ENCODE assay signal across 21 cellular contexts in genomic region chr9:136690841-136691261, GRCh38. TPM values are rescaled to one million over a fixed set of nuclear protein-coding genes. Genes with fewer than 3 reads are reported as not detected.
DNase-seq lines count a peak whose midpoint lies in the region; ATAC-seq and TF ChIP-seq lines count a peak whose summit lies in the region.
"Had no signal": no experiment of that assay in that cellular context is flagged by ENCODE, and none has a peak within 500 bp of the region (broad histone marks: within the 10 kb centered on the region; RNA-seq: fewer than 3 reads in every experiment).

No MANE protein-coding gene starts in this region.

- ATAC-seq in body of pancreas (no peak), GM21619 (IDR thresholded peaks at IDR 0.05; ENCODE audit: unreplicated experiment) (no peak), GM21367 (IDR thresholded peaks at IDR 0.05; ENCODE audit: unreplicated experiment) (no peak)

- peaks cover 2% of the 10 kb centered on the region for H3K79me2 ChIP-seq in osteoblast (ENCODE audit: insufficient read depth, low read length)

- H3K27ac ChIP-seq in body of pancreas = peak overlapping the region; percentile 88 to 98 (median 96)
- H3K27ac ChIP-seq in right atrium auricular region = peak overlapping the region; percentile 84 to 95
- peak overlapping the region; percentile 94 for H3K27ac ChIP-seq in skeletal muscle tissue (ENCODE audit: low read depth, low read length)
- H3K27ac ChIP-seq in WERI-Rb-1 = no peak overlapping the region
- no peak overlapping the region for H3K27ac ChIP-seq in osteoblast (ENCODE audit: low read depth, low read length)
- H3K27ac ChIP-seq: suprapubic skin had no signal

- H3K9me3 ChIP-seq in body of pancreas = no peaks in the 10 kb centered on the region
- no peaks in the 10 kb centered on the region for H3K9me3 ChIP-seq in right atrium auricular region
- no peaks in the 10 kb centered on the region for H3K9me3 ChIP-seq in skeletal muscle tissue (ENCODE audit: control insufficient read depth in 3 of 3, low read length in 3 of 3)
- H3K9me3 ChIP-seq in WERI-Rb-1 (ENCODE audit: severe bottlenecking) = no peaks in the 10 kb centered on the region
- no peaks in the 10 kb centered on the region for H3K9me3 ChIP-seq in osteoblast (ENCODE audit: low read depth, low read length)
- H3K9me3 ChIP-seq: BE2C, suprapubic skin had no signal

- H3K4me2 ChIP-seq in osteoblast (ENCODE audit: insufficient read depth, low read length) = no peak overlapping the region

- H3K36me3 ChIP-seq in body of pancreas (replicated peaks in 1 of 2; ENCODE audit: insufficient read depth in 1 of 2, low read depth in 2 of 2) (no peaks in the 10 kb centered on the region), right atrium auricular region (no peaks in the 10 kb centered on the region), skeletal muscle tissue (ENCODE audit: control insufficient read depth in 3 of 3, insufficient read depth in 3 of 3, low read length in 3 of 3) (no peaks in the 10 kb centered on the region), WERI-Rb-1 (no peaks in the 10 kb centered on the region; the same call in 1 of the 2 replicates), osteoblast (ENCODE audit: insufficient read depth, low read length) (no peaks in the 10 kb centered on the region)
- H3K36me3 ChIP-seq: BE2C, suprapubic skin had no signal

- intact Hi-C loops in body of pancreas (cut with DNase I) = no loop called here

- H3K27me3 ChIP-seq in body of pancreas (no peaks in the 10 kb centered on the region), right atrium auricular region (no peaks in the 10 kb centered on the region), skeletal muscle tissue (ENCODE audit: control insufficient read depth in 3 of 3, insufficient read depth in 3 of 3, low read length in 3 of 3) (peaks cover 0 to 5% (median 0%) of the 10 kb centered on the region in 3 donors), WERI-Rb-1 (ENCODE audit: insufficient read depth, low read depth, severe bottlenecking) (no peaks in the 10 kb centered on the region), osteoblast (ENCODE audit: insufficient read depth, low read length) (no peaks in the 10 kb centered on the region)
- H3K27me3 ChIP-seq: BE2C, suprapubic skin had no signal

- H2AFZ ChIP-seq in osteoblast (ENCODE audit: low read length) = no peak overlapping the region

- TF ChIP-seq CTCF in body of pancreas (IDR thresholded peaks at IDR 0.05) (no peak), right atrium auricular region (IDR thresholded peaks at IDR 0.05) (no peak), WERI-Rb-1 (IDR thresholded peaks at IDR 0.05; ENCODE audit: low read depth, low read length) (no peak), osteoblast (IDR thresholded peaks at IDR 0.05; ENCODE audit: extremely low read depth, low read depth, low read length) (no peak)

- H4K20me1 ChIP-seq in osteoblast (ENCODE audit: insufficient read depth, low read length) = peaks cover 3% of the 10 kb centered on the region

- DNase-seq in NCI-H1092 (lab: John Stamatoyannopoulos, UW) = peak; percentile 58
- DNase-seq in body of pancreas = peak; percentile 76 to 93 (median 90)
- DNase-seq in right atrium auricular region (ENCODE audit: low spot score) = no peak
- no peak for DNase-seq in WERI-Rb-1
- DNase-seq in osteoblast (ENCODE audit: insufficient read length, low spot score, missing footprints) = no peak
- DNase-seq: activated B cell treated with CpG ODN at 0.5 μM for 24 hours; activated effector memory CD4-positive, alpha-beta T cell treated with anti-CD3 and anti-CD28 coated beads, Interleukin-2, amount 50 U/mL, for 16 hours; aorta; BE2C; dermis blood vessel endothelial cell; H7; kidney glomerular epithelial cell; MM.1S; T-helper 1 cell had no signal

- peaks cover 90% of the 10 kb centered on the region for H3K4me1 ChIP-seq in body of pancreas
- H3K4me1 ChIP-seq in right atrium auricular region = peaks cover 0 to 70% of the 10 kb centered on the region in 2 donors
- peaks cover 29 to 52% (median 50%) of the 10 kb centered on the region in 3 donors for H3K4me1 ChIP-seq in skeletal muscle tissue (ENCODE audit: control insufficient read depth in 3 of 3, insufficient read depth in 3 of 3, low read length in 3 of 3)
- peaks cover 3% of the 10 kb centered on the region for H3K4me1 ChIP-seq in osteoblast (ENCODE audit: insufficient read depth, low read length)

- 12 to 16% methylated on average over 5 to 14 of the region's 14 CpGs for WGBS in body of pancreas, 2 donors

- H3K4me3 ChIP-seq in body of pancreas (no peak overlapping the region), right atrium auricular region (no peak overlapping the region), skeletal muscle tissue (ENCODE audit: low read length in 3 of 3) (peak overlapping the region in 2 of 3 donors; percentile 22 to 39), WERI-Rb-1 (ENCODE audit: low read depth, low read length) (no peak overlapping the region), osteoblast (ENCODE audit: insufficient read depth, low read length) (no peak overlapping the region)
- H3K4me3 ChIP-seq: suprapubic skin had no signal

- peak overlapping the region; percentile 30 to 82 (median 66) for H3K9ac ChIP-seq in skeletal muscle tissue (ENCODE audit: low read depth in 1 of 3, low read length in 3 of 3)

- no peak for TF ChIP-seq POLR2A in body of pancreas (IDR thresholded peaks at IDR 0.05)

RNA-seq across cellular contexts. Expression of gene AGPAT2, which starts 3.6 kb away (rescaled TPM):
- total RNA-seq in body of pancreas (100 to 1,000 TPM in 1 of 2 donors, 10 to 100 TPM in 1; 94.2 to 275 TPM), right atrium auricular region (10 to 100 TPM; 71.9 to 81.9 TPM), skeletal muscle tissue (27.1 TPM), osteoblast (26.5 and 30.0 TPM in 2 replicates)

RNA-seq across cellular contexts. Expression of gene DIPK1B, which starts 21.5 kb away (rescaled TPM):
- total RNA-seq in body of pancreas (10 to 100 TPM in 1 of 2 donors, 1 to 10 TPM in 1; 2.0 to 25.7 TPM), right atrium auricular region (10 to 100 TPM; 45.1 to 45.7 TPM), skeletal muscle tissue (11.0 TPM), osteoblast (not detected in 2 replicates)
- total RNA-seq: activated CD8-positive, alpha-beta memory T cell treated with anti-CD3 and anti-CD28 coated beads for 36 hours had no signal

RNA-seq across cellular contexts. Expression of gene EGFL7, which starts 28.1 kb away (rescaled TPM):
- total RNA-seq in body of pancreas (10 to 100 TPM; 14.8 to 47.0 TPM), right atrium auricular region (100 to 1,000 TPM; 114 to 120 TPM), skeletal muscle tissue (51.7 TPM), osteoblast (3.3 and 6.2 TPM in 2 replicates)
- total RNA-seq: activated B cell treated with CpG ODN at 0.5 μM for 24 hours had no signal

RNA-seq across cellular contexts. Expression of gene LCN10, which starts 51.9 kb away (rescaled TPM):
- total RNA-seq in body of pancreas (1 to 10 TPM in 1 of 2 donors, under 1 TPM in 1; 0.78 to 4.6 TPM), right atrium auricular region (1 to 10 TPM; 4.5 to 8.8 TPM), skeletal muscle tissue (2.1 TPM), osteoblast (not detected in 2 replicates)
- total RNA-seq: Daoy, dermis blood vessel endothelial cell, epithelial cell of proximal tubule had no signal

RNA-seq across cellular contexts. Expression of gene LCN6, which starts 57.5 kb away (rescaled TPM):
- total RNA-seq in body of pancreas (not detected), right atrium auricular region (1 to 10 TPM; 6.4 to 9.3 TPM), skeletal muscle tissue (not detected), osteoblast (not detected in 2 replicates)
- total RNA-seq: activated B cell treated with CpG ODN at 0.5 μM for 24 hours; activated CD8-positive, alpha-beta memory T cell treated with anti-CD3 and anti-CD28 coated beads for 36 hours; Daoy; epithelial cell of proximal tubule; H7 had no signal

Comparison
In these comparisons a context has a peak if more than half of its experiments do, and no peak if none do; other contexts are left out.
1. DNase-seq: peak in NCI-H1092 (single experiment) and body of pancreas (4 of 4); none in right atrium auricular region (single experiment), WERI-Rb-1 (single experiment) and osteoblast (single experiment).
2. H3K27ac ChIP-seq: peak in body of pancreas (4 of 4), right atrium auricular region (2 of 2) and skeletal muscle tissue (single experiment); none in WERI-Rb-1 (single experiment) and osteoblast (single experiment).
3. H3K4me3 ChIP-seq: peak in skeletal muscle tissue (2 of 3); none in body of pancreas (0 of 2), right atrium auricular region (0 of 2), WERI-Rb-1 (single experiment) and osteoblast (single experiment).